ENCODE assay signal across 8 cellular contexts in the genomic region with DNA sequence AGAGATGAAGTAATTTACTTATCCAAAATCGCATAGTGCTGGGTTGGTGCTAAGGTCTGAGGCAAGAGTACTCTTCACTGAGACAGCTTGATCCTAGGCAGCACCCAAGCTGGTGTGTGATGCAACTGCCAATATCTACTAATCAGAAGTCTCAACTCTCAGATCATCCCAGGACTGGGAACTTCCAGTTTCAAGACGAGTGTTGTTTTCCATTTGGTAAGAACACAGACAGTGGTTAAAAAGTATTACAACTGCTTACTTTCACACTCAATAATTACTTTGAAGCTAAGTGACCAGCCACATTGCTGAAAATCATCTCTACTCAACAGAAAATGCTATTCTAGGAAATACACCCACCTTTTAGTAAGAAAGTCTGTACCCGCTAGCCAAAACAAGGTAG. TPM values are rescaled to one million over a fixed set of nuclear protein-coding genes. Genes with fewer than 3 reads are reported as not detected.
DNase-seq lines count a peak whose midpoint lies in the region; ATAC-seq and TF ChIP-seq lines count a peak whose summit lies in the region.

No MANE protein-coding gene starts in this region.

- TF ChIP-seq CTCF in progenitor cell of endocrine pancreas (IDR thresholded peaks at IDR 0.05; ENCODE audit: unreplicated experiment) (no peak), breast epithelium (IDR thresholded peaks at IDR 0.05) (no peak)

- no peak overlapping the region for H3K4me3 ChIP-seq in breast epithelium

- peaks cover 42% of the 10 kb centered on the region for H3K4me1 Mint-ChIP-seq in progenitor cell of endocrine pancreas (ENCODE audit: low read depth)
- peaks cover 40% of the 10 kb centered on the region for H3K4me1 Mint-ChIP-seq in T-helper 17 cell

- H3K36me3 ChIP-seq in breast epithelium, result no peaks in the 10 kb centered on the region

- no peaks in the 10 kb centered on the region for H3K9me3 Mint-ChIP-seq in progenitor cell of endocrine pancreas (ENCODE audit: low read depth)

- H3K27me3 Mint-ChIP-seq in progenitor cell of endocrine pancreas, result no peaks in the 10 kb centered on the region
- H3K27me3 Mint-ChIP-seq in T-helper 17 cell, result no peaks in the 10 kb centered on the region

- TF ChIP-seq POLR2A in breast epithelium (IDR thresholded peaks at IDR 0.05), result no peak

- no peaks in the 10 kb centered on the region for H3K27me3 ChIP-seq in breast epithelium

- peaks cover 2% of the 10 kb centered on the region for H3K36me3 Mint-ChIP-seq in progenitor cell of endocrine pancreas (ENCODE audit: insufficient read depth)
- H3K36me3 Mint-ChIP-seq in T-helper 17 cell (ENCODE audit: low read depth), result no peaks in the 10 kb centered on the region

- no peak overlapping the region for H3K27ac ChIP-seq in breast epithelium

- ATAC-seq in GM18870 (IDR thresholded peaks at IDR 0.05; ENCODE audit: unreplicated experiment) (peak; percentile 71), HG02642 (IDR thresholded peaks at IDR 0.05; ENCODE audit: poor library complexity, unreplicated experiment) (peak; percentile 77), T-helper 17 cell (no peak)

- H3K4me3 Mint-ChIP-seq in progenitor cell of endocrine pancreas (ENCODE audit: low read depth) (no peak overlapping the region), T-helper 17 cell (no peak overlapping the region)

- peak overlapping the region; percentile 67 for H3K27ac Mint-ChIP-seq in progenitor cell of endocrine pancreas
- H3K27ac Mint-ChIP-seq in T-helper 17 cell, result no peak overlapping the region

- H3K9me3 ChIP-seq in T-helper 17 cell (ENCODE audit: control insufficient read depth, low read length, poor library complexity, severe bottlenecking), result no peaks in the 10 kb centered on the region
- no peaks in the 10 kb centered on the region for H3K9me3 ChIP-seq in breast epithelium

- intact Hi-C loops in breast epithelium (cut with DNase I; ENCODE audit: low total_unique reads), result no loop called here

- peak; percentile 64 for DNase-seq in SKM-1 (lab: John Stamatoyannopoulos, UW; ENCODE audit: unreplicated experiment)
- no peak for DNase-seq in progenitor cell of endocrine pancreas (ENCODE audit: low spot score, unreplicated experiment)
- DNase-seq in NCI-H345 treated with DMSO at 0.1 percent for 48 hours (lab: John Stamatoyannopoulos, UW; ENCODE audit: unreplicated experiment), result no peak
- DNase-seq in T-helper 17 cell, result no peak
- no peak for DNase-seq in breast epithelium (ENCODE audit: low spot score in 2 of 2)
- no peak for DNase-seq in NCI-H146 treated with DMSO at 0.1 percent for 48 hours (lab: John Stamatoyannopoulos, UW; ENCODE audit: unreplicated experiment)

- peaks cover 0 to 14% of the 10 kb centered on the region in 2 donors for H3K4me1 ChIP-seq in breast epithelium

RNA-seq across cellular contexts. Expression of gene FBXW11, which starts 45.3 kb away (rescaled TPM):
- total RNA-seq in progenitor cell of endocrine pancreas (61.2 and 63.5 TPM in 2 replicates), T-helper 17 cell (10 to 100 TPM; 28.3 to 30.1 TPM), breast epithelium (10 to 100 TPM; 60.3 to 81.5 (median 64.0) TPM)
